8 cellular contexts compared by ENCODE assay signal in genomic region chr15:67149859-67150824, GRCh38.
A peak's percentile ranks its signal among the peaks of the same experiment; 100 is the strongest.
DNase-seq lines count a peak whose midpoint lies in the region; ATAC-seq and TF ChIP-seq lines count a peak whose summit lies in the region.

No MANE protein-coding gene starts in this region.

- H3K4me1 Mint-ChIP-seq in Calu3 (ENCODE audit: low read depth, unreplicated experiment): peaks cover 68% of the 10 kb centered on the region
- peaks cover 76% of the 10 kb centered on the region for H3K4me1 Mint-ChIP-seq in activated CD8-positive, alpha-beta memory T cell treated with anti-CD3 and anti-CD28 coated beads, Interleukin-2, amount 10 ng/mL, durations not matched to agents 7 days and 5 days

- H3K27me3 ChIP-seq in MG63: no peaks in the 10 kb centered on the region

- peak; percentile 69 for ATAC-seq in activated CD8-positive, alpha-beta memory T cell treated with anti-CD3 and anti-CD28 coated beads, Interleukin-2, amount 10 ng/mL, durations not matched to agents 7 days and 5 days
- ATAC-seq in omental fat pad (ENCODE audit: low FRiP score) (peak; percentile 78), GM21515 (IDR thresholded peaks at IDR 0.05; ENCODE audit: unreplicated experiment) (no peak), GM18858 (IDR thresholded peaks at IDR 0.05; ENCODE audit: unreplicated experiment) (no peak)

- BruUV-seq in Calu3 (replicated peaks; lab: Mats Ljungman, UMichigan): TSS peak; percentile 68

- peak overlapping the region; percentile 9 for H3K4me3 ChIP-seq in MG63

- TF ChIP-seq CTCF in Calu3 (IDR thresholded peaks at IDR 0.05; ENCODE audit: unreplicated experiment) (no peak), omental fat pad (IDR thresholded peaks at IDR 0.05) (no peak)

- CTCF ChIA-PET in Calu3 (lab: Charles Lee): interaction anchor here (0.6 to 1.6 kb wide), 5 partner anchors 10 to 264 kb away, joined by 3 to 5 read pairs (median 3); no protein-coding TSS in a partner anchor
- CTCF ChIA-PET in activated CD8-positive, alpha-beta memory T cell treated with anti-CD3 and anti-CD28 coated beads, Interleukin-2, amount 10 ng/mL, durations not matched to agents 7 days and 5 days (lab: Charles Lee): interaction anchor here (0.6 to 1.8 kb wide), 2 partner anchors 16 to 442 kb away, joined by 3 to 6 read pairs; no protein-coding TSS in a partner anchor

- H3K4me3 Mint-ChIP-seq in Calu3 (ENCODE audit: low read depth, unreplicated experiment): peak overlapping the region; percentile 44
- peak overlapping the region; percentile 15 for H3K4me3 Mint-ChIP-seq in activated CD8-positive, alpha-beta memory T cell treated with anti-CD3 and anti-CD28 coated beads, Interleukin-2, amount 10 ng/mL, durations not matched to agents 7 days and 5 days

- no peaks in the 10 kb centered on the region for H3K27me3 Mint-ChIP-seq in Calu3 (ENCODE audit: unreplicated experiment)
- no peaks in the 10 kb centered on the region for H3K27me3 Mint-ChIP-seq in activated CD8-positive, alpha-beta memory T cell treated with anti-CD3 and anti-CD28 coated beads, Interleukin-2, amount 10 ng/mL, durations not matched to agents 7 days and 5 days

- intact Hi-C loops in Calu3 (cut with micrococcal nuclease; ENCODE audit: unreplicated experiment): loop anchor here (1.0 to 2.0 kb wide), 2 partner anchors 43 to 81 kb away; no protein-coding TSS in a partner anchor

- H3K36me3 Mint-ChIP-seq in Calu3 (ENCODE audit: insufficient read depth, unreplicated experiment): peaks cover 71% of the 10 kb centered on the region
- peaks cover 21% of the 10 kb centered on the region for H3K36me3 Mint-ChIP-seq in activated CD8-positive, alpha-beta memory T cell treated with anti-CD3 and anti-CD28 coated beads, Interleukin-2, amount 10 ng/mL, durations not matched to agents 7 days and 5 days

- peak overlapping the region; percentile 79 for H3K27ac Mint-ChIP-seq in Calu3 (ENCODE audit: unreplicated experiment)
- H3K27ac Mint-ChIP-seq in activated CD8-positive, alpha-beta memory T cell treated with anti-CD3 and anti-CD28 coated beads, Interleukin-2, amount 10 ng/mL, durations not matched to agents 7 days and 5 days: peak overlapping the region; percentile 66

- DNase-seq in Calu3: peak; percentile 92
- DNase-seq in MG63: peak; percentile 98
- peak; percentile 57 for DNase-seq in activated CD8-positive, alpha-beta memory T cell treated with anti-CD3 and anti-CD28 coated beads, Interleukin-2, amount 10 ng/mL, durations not matched to agents 7 days and 5 days
- peak; percentile 88 for DNase-seq in fibroblast of peridontal ligament (ENCODE audit: extremely low read depth)
- no peak for DNase-seq in omental fat pad (ENCODE audit: low spot score)
- DNase-seq in NCI-H1694 treated with DMSO at 0.1 percent for 48 hours (lab: John Stamatoyannopoulos, UW): no peak

- H3K9me3 Mint-ChIP-seq in Calu3 (ENCODE audit: low read depth, unreplicated experiment): no peaks in the 10 kb centered on the region
- H3K9me3 Mint-ChIP-seq in activated CD8-positive, alpha-beta memory T cell treated with anti-CD3 and anti-CD28 coated beads, Interleukin-2, amount 10 ng/mL, durations not matched to agents 7 days and 5 days (ENCODE audit: low read depth): no peaks in the 10 kb centered on the region

- H3K36me3 ChIP-seq in MG63: peaks cover 60% of the 10 kb centered on the region

- H3K9me3 ChIP-seq in MG63: no peaks in the 10 kb centered on the region

Comparison
In these comparisons a context has a peak if more than half of its experiments do, and no peak if none do; other contexts are left out.
1. DNase-seq: peak in Calu3 (single experiment), MG63 (single experiment), activated CD8-positive, alpha-beta memory T cell treated with anti-CD3 and anti-CD28 coated beads, Interleukin-2, amount 10 ng/mL, durations not matched to agents 7 days and 5 days (single experiment) and fibroblast of peridontal ligament (single experiment); none in omental fat pad (single experiment) and NCI-H1694 treated with DMSO at 0.1 percent for 48 hours (single experiment).
2. ATAC-seq: peak in activated CD8-positive, alpha-beta memory T cell treated with anti-CD3 and anti-CD28 coated beads, Interleukin-2, amount 10 ng/mL, durations not matched to agents 7 days and 5 days (single experiment) and omental fat pad (single experiment); none in GM21515 (single experiment) and GM18858 (single experiment).